In genomic region chr12:124805050-124805449, GRCh38 we compare ENCODE assay signal across 1 cellular context.
A peak's percentile ranks its signal among the peaks of the same experiment; 100 is the strongest.
TF ChIP-seq lines count a peak whose summit lies in the region.

No MANE protein-coding gene starts in this region.

TF ChIP-seq in A549, 52 proteins besides CTCF, POLR2A, EP300 and RAD21 (continued from another document):
- TF ChIP-seq ZFP36 (IDR thresholded peaks at IDR 0.05; ENCODE audit: borderline replicate concordance, partially characterized antibody) (peak; percentile 78), CHD4 (IDR thresholded peaks at IDR 0.05; ENCODE audit: borderline replicate concordance) (no peak)
